In the genomic region with DNA sequence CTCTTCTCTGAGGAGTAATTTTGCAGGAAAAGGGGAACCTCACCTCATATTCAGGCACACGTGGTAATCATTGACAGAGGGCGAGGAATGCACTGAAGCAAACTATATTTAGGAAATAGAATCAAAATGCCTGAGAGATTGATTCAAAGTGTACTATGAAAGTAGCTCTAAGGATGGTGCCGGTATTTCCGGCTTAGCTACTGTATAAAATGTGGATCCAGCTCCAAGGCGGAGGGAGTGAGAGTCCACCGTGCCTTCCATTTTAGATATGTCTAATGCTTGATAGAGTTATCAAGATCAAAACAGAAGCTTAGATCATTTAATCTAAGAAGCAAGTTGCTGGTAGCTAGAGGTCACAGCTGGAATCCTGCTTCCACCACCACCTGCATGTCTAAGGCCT, we compare ENCODE assay signal across 23 cellular contexts. TPM values are rescaled to one million over a fixed set of nuclear protein-coding genes. Genes with fewer than 3 reads are reported as not detected.
DNase-seq lines count a peak whose midpoint lies in the region; ATAC-seq, FAIRE-seq and TF ChIP-seq lines count a peak whose summit lies in the region.
"Had no signal": no experiment of that assay in that cellular context is flagged by ENCODE, and none has a peak within 500 bp of the region (broad histone marks: within the 10 kb centered on the region; RNA-seq: fewer than 3 reads in every experiment).

No MANE protein-coding gene starts in this region.

- H3K9ac ChIP-seq in colonic mucosa (ENCODE audit: low read depth in 2 of 2, low read length in 2 of 2): no peak overlapping the region
- H3K9ac ChIP-seq: BLaER1 treated with 17β-estradiol and CSF1 and Interleukin-3, amounts not matched to agents 10 nM and 100 nM had no signal

- TF ChIP-seq POLR2A in GM12891 (IDR thresholded peaks at IDR 0.05; ENCODE audit: low read depth, low read length): no peak

- H3K9me3 ChIP-seq in colonic mucosa (no peaks in the 10 kb centered on the region), mucosa of descending colon (no peaks in the 10 kb centered on the region)
- H3K9me3 ChIP-seq: SJSA1 had no signal

- H3K4me1 ChIP-seq in colonic mucosa (no peaks in the 10 kb centered on the region), mucosa of descending colon (ENCODE audit: low read depth) (peaks cover 25% of the 10 kb centered on the region)

- CTCF ChIA-PET in WTC11 (lab: Charles Lee): interaction anchor here (0.6 to 0.7 kb wide), 2 partner anchors 22 to 25 kb away, joined by 3 to 4 read pairs; no protein-coding TSS in a partner anchor

- POLR2A ChIA-PET in WTC11 (lab: Charles Lee): no interaction called here

- peak overlapping the region; percentile 36; the same call in 1 of the 2 replicates for H3K4me3 Mint-ChIP-seq in HFFc6
- H3K4me3 Mint-ChIP-seq in WTC11: no peak overlapping the region
- H3K4me3 Mint-ChIP-seq: CD8-positive, alpha-beta T cell had no signal

- H3K4me3 ChIP-seq in colonic mucosa (no peak overlapping the region), mucosa of descending colon (no peak overlapping the region)
- H3K4me3 ChIP-seq: BLaER1 treated with 17β-estradiol and CSF1 and Interleukin-3, amounts not matched to agents 10 nM and 100 nM; SJSA1 had no signal

- H3K4me1 Mint-ChIP-seq in HFFc6 (ENCODE audit: low read depth): peaks cover 97% of the 10 kb centered on the region
- peaks cover 10% of the 10 kb centered on the region for H3K4me1 Mint-ChIP-seq in WTC11

- ATAC-seq in mucosa of descending colon (peak; percentile 74), WTC11 (no peak)
- ATAC-seq: CD8-positive, alpha-beta T cell; HepG2; Right ventricle myocardium inferior had no signal

- no peaks in the 10 kb centered on the region for H3K27me3 ChIP-seq in colonic mucosa
- H3K27me3 ChIP-seq: BLaER1 treated with 17β-estradiol and CSF1 and Interleukin-3, amounts not matched to agents 10 nM and 100 nM; SJSA1 had no signal

- H3K27me3 Mint-ChIP-seq in HFFc6 (ENCODE audit: insufficient read depth) (no peaks in the 10 kb centered on the region), WTC11 (ENCODE audit: low read depth) (no peaks in the 10 kb centered on the region)

- peak; percentile 51 for FAIRE-seq in GM12891 (lab: Jason Lieb, UNC)
- FAIRE-seq: HepG2 had no signal

- H3K27ac Mint-ChIP-seq in HFFc6 (peak overlapping the region; percentile 76), WTC11 (no peak overlapping the region)
- H3K27ac Mint-ChIP-seq: CD8-positive, alpha-beta T cell had no signal

- TF ChIP-seq CTCF in HFFc6 (IDR thresholded peaks at IDR 0.05): no peak
- no peak for TF ChIP-seq CTCF in colonic mucosa (IDR thresholded peaks at IDR 0.05)
- no peak for TF ChIP-seq CTCF in mucosa of descending colon (IDR thresholded peaks at IDR 0.05)
- TF ChIP-seq CTCF in WTC11 (IDR thresholded peaks at IDR 0.05): no peak

- H3K36me3 Mint-ChIP-seq in HFFc6 (ENCODE audit: low read depth): 0 out of 2 replicates have a peak, but pooled peaks cover 10% of the 10 kb centered on the region
- H3K36me3 Mint-ChIP-seq in WTC11: peaks cover 2% of the 10 kb centered on the region; the same call in 1 of the 2 replicates
- H3K36me3 Mint-ChIP-seq: CD8-positive, alpha-beta T cell had no signal

- no peaks in the 10 kb centered on the region for H3K36me3 ChIP-seq in colonic mucosa
- H3K36me3 ChIP-seq in mucosa of descending colon (ENCODE audit: low read depth): no peaks in the 10 kb centered on the region
- H3K36me3 ChIP-seq: SJSA1 had no signal

- no peak for DNase-seq in GM12891 (ENCODE audit: insufficient read length, low spot score)
- no peak for DNase-seq in HFFc6
- DNase-seq in colonic mucosa: peak; percentile 31
- peak in 1 of 3 donors; percentile 50 for DNase-seq in mucosa of descending colon
- no peak for DNase-seq in WTC11 (ENCODE audit: low spot score)
- DNase-seq in stimulated activated CD4-positive, alpha-beta T cell treated with anti-CD3 and anti-CD28 coated beads, Interleukin-4, amount 100 ng/mL, for 1 hour: no peak
- DNase-seq in CD1c-positive myeloid dendritic cell (ENCODE audit: extremely low spot score): no peak
- DNase-seq: ACHN; CD8-positive, alpha-beta T cell; DMS153; H7; KBM-7; MM.1S; NCI-H1048; NCI-H1436; NCI-H187 treated with DMSO at 0.1 percent for 48 hours; NCI-H2171; NCI-H345; NCI-H526 had no signal

- intact Hi-C loops in colonic mucosa (cut with DNase I): no loop called here
- intact Hi-C loops in mucosa of descending colon (cut with DNase I, micrococcal nuclease): no loop called here

- H3K27ac ChIP-seq in colonic mucosa: peak overlapping the region; percentile 19
- H3K27ac ChIP-seq: BLaER1 treated with 17β-estradiol and CSF1 and Interleukin-3, amounts not matched to agents 10 nM and 100 nM; SJSA1 had no signal

- H3K9me3 Mint-ChIP-seq in HFFc6: no peaks in the 10 kb centered on the region; the same call in 1 of the 2 replicates
- peaks cover 2% of the 10 kb centered on the region for H3K9me3 Mint-ChIP-seq in WTC11
- H3K9me3 Mint-ChIP-seq: CD8-positive, alpha-beta T cell had no signal

TF ChIP-seq in GM12891, 5 proteins besides CTCF, POLR2A, EP300 and RAD21:
- TF ChIP-seq POLR2AphosphoS5 (IDR thresholded peaks at IDR 0.05; ENCODE audit: low read depth, low read length) (no peak), PAX5 (IDR thresholded peaks at IDR 0.05; ENCODE audit: insufficient read depth, low read length, severe bottlenecking) (no peak), TAF1 (IDR thresholded peaks at IDR 0.05; ENCODE audit: low read depth, low read length) (no peak), SPI1 (IDR thresholded peaks at IDR 0.05; ENCODE audit: low read depth, low read length) (no peak), POU2F2 (IDR thresholded peaks at IDR 0.05; ENCODE audit: low read depth, low read length) (no peak)

TF ChIP-seq in WTC11, 78 proteins besides CTCF, POLR2A, EP300 and RAD21 (continues in another document):
- TF ChIP-seq, protein P1, sequence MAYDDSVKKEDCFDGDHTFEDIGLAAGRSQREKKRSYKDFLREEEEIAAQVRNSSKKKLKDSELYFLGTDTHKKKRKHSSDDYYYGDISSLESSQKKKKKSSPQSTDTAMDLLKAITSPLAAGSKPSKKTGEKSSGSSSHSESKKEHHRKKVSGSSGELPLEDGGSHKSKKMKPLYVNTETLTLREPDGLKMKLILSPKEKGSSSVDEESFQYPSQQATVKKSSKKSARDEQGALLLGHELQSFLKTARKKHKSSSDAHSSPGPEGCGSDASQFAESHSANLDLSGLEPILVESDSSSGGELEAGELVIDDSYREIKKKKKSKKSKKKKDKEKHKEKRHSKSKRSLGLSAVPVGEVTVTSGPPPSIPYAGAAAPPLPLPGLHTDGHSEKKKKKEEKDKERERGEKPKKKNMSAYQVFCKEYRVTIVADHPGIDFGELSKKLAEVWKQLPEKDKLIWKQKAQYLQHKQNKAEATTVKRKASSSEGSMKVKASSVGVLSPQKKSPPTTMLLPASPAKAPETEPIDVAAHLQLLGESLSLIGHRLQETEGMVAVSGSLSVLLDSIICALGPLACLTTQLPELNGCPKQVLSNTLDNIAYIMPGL (CRISPR knock-in tag; IDR thresholded peaks at IDR 0.05): no peak
- no peak for TF ChIP-seq EMX1 (CRISPR knock-in tag; IDR thresholded peaks at IDR 0.05)
- TF ChIP-seq, protein P2, sequence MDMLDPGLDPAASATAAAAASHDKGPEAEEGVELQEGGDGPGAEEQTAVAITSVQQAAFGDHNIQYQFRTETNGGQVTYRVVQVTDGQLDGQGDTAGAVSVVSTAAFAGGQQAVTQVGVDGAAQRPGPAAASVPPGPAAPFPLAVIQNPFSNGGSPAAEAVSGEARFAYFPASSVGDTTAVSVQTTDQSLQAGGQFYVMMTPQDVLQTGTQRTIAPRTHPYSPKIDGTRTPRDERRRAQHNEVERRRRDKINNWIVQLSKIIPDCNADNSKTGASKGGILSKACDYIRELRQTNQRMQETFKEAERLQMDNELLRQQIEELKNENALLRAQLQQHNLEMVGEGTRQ (CRISPR knock-in tag; IDR thresholded peaks at IDR 0.05): no peak
- no peak for TF ChIP-seq MXD4 (CRISPR knock-in tag; IDR thresholded peaks at IDR 0.05; ENCODE audit: borderline replicate concordance)
- no peak for TF ChIP-seq CREB1 (CRISPR knock-in tag; IDR thresholded peaks at IDR 0.05)
- no peak for TF ChIP-seq JAZF1 (CRISPR knock-in tag; IDR thresholded peaks at IDR 0.05)
- TF ChIP-seq GTF2I (CRISPR knock-in tag; conservative IDR thresholded peaks at IDR 0.05): no peak
- TF ChIP-seq, protein P3, sequence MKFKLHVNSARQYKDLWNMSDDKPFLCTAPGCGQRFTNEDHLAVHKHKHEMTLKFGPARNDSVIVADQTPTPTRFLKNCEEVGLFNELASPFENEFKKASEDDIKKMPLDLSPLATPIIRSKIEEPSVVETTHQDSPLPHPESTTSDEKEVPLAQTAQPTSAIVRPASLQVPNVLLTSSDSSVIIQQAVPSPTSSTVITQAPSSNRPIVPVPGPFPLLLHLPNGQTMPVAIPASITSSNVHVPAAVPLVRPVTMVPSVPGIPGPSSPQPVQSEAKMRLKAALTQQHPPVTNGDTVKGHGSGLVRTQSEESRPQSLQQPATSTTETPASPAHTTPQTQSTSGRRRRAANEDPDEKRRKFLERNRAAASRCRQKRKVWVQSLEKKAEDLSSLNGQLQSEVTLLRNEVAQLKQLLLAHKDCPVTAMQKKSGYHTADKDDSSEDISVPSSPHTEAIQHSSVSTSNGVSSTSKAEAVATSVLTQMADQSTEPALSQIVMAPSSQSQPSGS (CRISPR knock-in tag; IDR thresholded peaks at IDR 0.05; ENCODE audit: borderline replicate concordance, low read depth): no peak

RNA-seq across cellular contexts. Expression of a gene that starts 33.0 kb away (rescaled TPM):
- 8.6 TPM for polyA plus RNA-seq in GM12891 (2012; ENCODE audit: low read depth, missing spikeins)
- 100 to 1,000 TPM in 5 of 6 experiments, 10 to 100 TPM in 1; 99.8 to 141 (median 130) TPM for total RNA-seq in HFFc6 (2021; fragmentation: NEBNext Ultra II Directional; extraction: Animal tissue kit (Norgen Biotek cat#: 25700))
- total RNA-seq in colonic mucosa: 10 to 100 TPM; 73.8 to 79.4 TPM
- 100 to 1,000 TPM in 1 of 3 donors, 10 to 100 TPM in 2; 60.8 to 102 (median 80.4) TPM for total RNA-seq in mucosa of descending colon
- total RNA-seq in WTC11 (2021): 23.9 to 30.0 TPM (median 23.9 TPM) in 3 replicates
